1 cellular context compared by ENCODE assay signal in genomic region chr2:182148344-182148743, GRCh38.
TF ChIP-seq lines count a peak whose summit lies in the region.

No MANE protein-coding gene starts in this region.

TF ChIP-seq in H1, 55 proteins besides CTCF, POLR2A, EP300 and RAD21:
- TF ChIP-seq CHD7 (IDR thresholded peaks at IDR 0.05; ENCODE audit: insufficient replicate concordance, low read length) (no peak), BCL11A (IDR thresholded peaks at IDR 0.05; ENCODE audit: low read depth in 2 of 2, low read length in 2 of 2) (no peak), CHD2 (IDR thresholded peaks at IDR 0.05; ENCODE audit: low read length) (no peak), HDAC6 (IDR thresholded peaks at IDR 0.05; ENCODE audit: low read depth, low read length) (no peak), SIX5 (IDR thresholded peaks at IDR 0.05; ENCODE audit: low read depth, low read length) (no peak), CTBP2 (IDR thresholded peaks at IDR 0.05; ENCODE audit: borderline replicate concordance, insufficient read depth, insufficient read length, low read length) (no peak), YY1 (IDR thresholded peaks at IDR 0.05; ENCODE audit: low read depth, low read length) (no peak), SUZ12 (IDR thresholded peaks at IDR 0.05; ENCODE audit: low read length) (no peak), RNF2 (IDR thresholded peaks at IDR 0.05; ENCODE audit: borderline replicate concordance, low read depth, low read length, missing control alignments, poor library complexity, severe bottlenecking) (no peak), BRCA1 (IDR thresholded peaks at IDR 0.05; ENCODE audit: low read depth, low read length) (no peak), CHD1 (IDR thresholded peaks at IDR 0.05; ENCODE audit: low read depth, low read length) (no peak), TCF12 (IDR thresholded peaks at IDR 0.05; ENCODE audit: low read depth, low read length) (no peak), NANOG (IDR thresholded peaks at IDR 0.05; ENCODE audit: insufficient read depth, low read depth, low read length, poor library complexity, severe bottlenecking) (no peak), TBP (IDR thresholded peaks at IDR 0.05; ENCODE audit: low read depth, low read length) (no peak), RFX5 (IDR thresholded peaks at IDR 0.05; ENCODE audit: borderline replicate concordance, low read depth, low read length) (no peak), TAF1 (IDR thresholded peaks at IDR 0.05; ENCODE audit: low read depth, low read length) (no peak), SRF (IDR thresholded peaks at IDR 0.05; ENCODE audit: low read depth, low read length) (no peak), RBBP5 (IDR thresholded peaks at IDR 0.05; ENCODE audit: borderline replicate concordance, low read depth, low read length) (no peak), KDM1A (IDR thresholded peaks at IDR 0.05; ENCODE audit: borderline replicate concordance, low read length) (no peak), GABPA (IDR thresholded peaks at IDR 0.05; ENCODE audit: borderline replicate concordance, insufficient read depth, low read length) (no peak)
